In genomic region chr1:2493218-2493617, GRCh38 we compare ENCODE assay signal across 22 cellular contexts. TPM values are rescaled to one million over a fixed set of nuclear protein-coding genes. Genes with fewer than 3 reads are reported as not detected.
"Had no signal": no experiment of that assay in that cellular context is flagged by ENCODE, and none has a peak within 500 bp of the region (broad histone marks: within the 10 kb centered on the region; RNA-seq: fewer than 3 reads in every experiment).

No MANE protein-coding gene starts in this region.

- H3K4me3 Mint-ChIP-seq: activated T-cell treated with anti-CD3 and anti-CD28 coated beads, Interleukin-2, amount 50 U/mL, for 72 hours; endodermal cell; T-helper 1 cell treated with Interleukin-12 subunit alpha and Interleukin-12 subunit beta and Interleukin-4 antibody, amounts not matched to agents 30 μg/mL and 1 μg/mL, for 36 hours had no signal

- H3K27ac ChIP-seq: breast epithelium, lower lobe of right lung, right atrium auricular region, stomach, thoracic aorta, upper lobe of right lung had no signal

- DNase-seq: activated CD4-positive, alpha-beta T cell treated with anti-CD3 and anti-CD28 coated beads, Interleukin-2, amount 50 U/mL, for 1 hour; activated CD8-positive, alpha-beta memory T cell treated with anti-CD3 and anti-CD28 coated beads for 24 hours; activated CD8-positive, alpha-beta memory T cell treated with anti-CD3 and anti-CD28 coated beads, Interleukin-2, amount 50 U/mL, for 48 hours; activated effector memory CD4-positive, alpha-beta T cell treated with anti-CD3 and anti-CD28 coated beads, Interleukin-2, amount 50 U/mL, for 16 hours; activated naive CD4-positive, alpha-beta T cell treated with anti-CD3 and anti-CD28 coated beads, Interleukin-2, amount 50 U/mL, for 16 hours; activated T-cell treated with anti-CD3 and anti-CD28 coated beads, Interleukin-2, amount 50 U/mL, for 72 hours; endodermal cell; foreskin keratinocyte; islet precursor cell; left colon; lower lobe of right lung; stomach; upper lobe of right lung had no signal

- ATAC-seq: activated T-cell treated with anti-CD3 and anti-CD28 coated beads, Interleukin-2, amount 50 U/mL, for 72 hours; left colon; lower lobe of right lung; upper lobe of right lung had no signal

- H3K4me1 ChIP-seq: breast epithelium, foreskin keratinocyte, lower lobe of right lung, right atrium auricular region, stomach, upper lobe of right lung had no signal

- H3K36me3 ChIP-seq: breast epithelium, lower lobe of right lung, prostate gland, right atrium auricular region, stomach, thoracic aorta, upper lobe of right lung had no signal

- H3K4me3 ChIP-seq: breast epithelium, lower lobe of right lung, prostate gland, right atrium auricular region, stomach, thoracic aorta, upper lobe of right lung had no signal

- H3K9me3 ChIP-seq: breast epithelium, prostate gland, upper lobe of right lung had no signal

- H3K27ac Mint-ChIP-seq: activated T-cell treated with anti-CD3 and anti-CD28 coated beads, Interleukin-2, amount 50 U/mL, for 72 hours; endodermal cell; T-helper 1 cell treated with Interleukin-12 subunit alpha and Interleukin-12 subunit beta and Interleukin-4 antibody, amounts not matched to agents 30 μg/mL and 1 μg/mL, for 36 hours had no signal

- H3K4me1 Mint-ChIP-seq: endodermal cell had no signal

- H3K27me3 ChIP-seq: breast epithelium, foreskin keratinocyte, right atrium auricular region, upper lobe of right lung had no signal

RNA-seq across cellular contexts. Expression of gene HES5, which starts 36.8 kb away (rescaled TPM):
- total RNA-seq: astrocyte, breast epithelium, endodermal cell, epithelial cell of proximal tubule, fibroblast of lung, osteocyte, right atrium auricular region had no signal
- polyA plus RNA-seq: fibroblast of lung had no signal
